Comparison of ENCODE assay signal across 8 cellular contexts in genomic region chr16:85613609-85614337, GRCh38. TPM values are rescaled to one million over a fixed set of nuclear protein-coding genes. Genes with fewer than 3 reads are reported as not detected.
DNase-seq lines count a peak whose midpoint lies in the region; ATAC-seq, FAIRE-seq and TF ChIP-seq lines count a peak whose summit lies in the region.

No MANE protein-coding gene starts in this region.

- no peak overlapping the region for H2AFZ ChIP-seq in H1 (ENCODE audit: low read length)

- H3K36me3 ChIP-seq in H1 (ENCODE audit: control insufficient read depth in 2 of 4, insufficient read depth in 4 of 4, low read length in 3 of 4) (peaks cover 0 to 5% (median 0%) of the 10 kb centered on the region in 4 experiments; a peak in 2 of 8 replicates), mucosa of descending colon (ENCODE audit: low read depth) (no peaks in the 10 kb centered on the region)

- H4K20me1 ChIP-seq in H1 (replicated peaks in 1 of 2; ENCODE audit: control insufficient read depth in 1 of 2, insufficient read depth in 2 of 2, low read length in 2 of 2), result peaks cover 31 to 32% of the 10 kb centered on the region in 2 experiments

- H3K56ac ChIP-seq in H1 (replicated peaks; ENCODE audit: insufficient read length, low read depth, low read length), result no peak overlapping the region

- no peak overlapping the region for H3K4ac ChIP-seq in H1 (replicated peaks; ENCODE audit: insufficient read length, low read depth, low read length)

- no peak for TF ChIP-seq POLR2A in H1 (IDR thresholded peaks at IDR 0.05; ENCODE audit: control extremely low read depth in 1 of 2, low read depth in 2 of 2, low read length in 2 of 2)

- peak overlapping the region; percentile 74 for H3K4me3 ChIP-seq in Jurkat, Clone E6-1 (ENCODE audit: low read length)
- H3K4me3 ChIP-seq in H1 (ENCODE audit: extremely low read depth in 1 of 4, insufficient read depth in 2 of 4, low read depth in 3 of 4, low read length in 4 of 4), result peak overlapping the region; percentile 70 to 92 (median 77)
- peak overlapping the region; percentile 44 for H3K4me3 ChIP-seq in mucosa of descending colon

- H4K8ac ChIP-seq in H1 (ENCODE audit: extremely low read depth, insufficient read depth, low read length), result no peak overlapping the region

- peaks cover 29 to 51% of the 10 kb centered on the region in 2 experiments for H3K79me2 ChIP-seq in H1 (ENCODE audit: control insufficient read depth in 1 of 2, insufficient read depth in 2 of 2, low read length in 2 of 2)

- no peak overlapping the region for H3K23ac ChIP-seq in H1 (ENCODE audit: insufficient read length)

- H3K79me1 ChIP-seq in H1 (ENCODE audit: low read depth, low read length), result peaks cover 13% of the 10 kb centered on the region

- H3K4me1 ChIP-seq in H1 (replicated peaks in 1 of 4; ENCODE audit: control insufficient read depth in 3 of 4, insufficient read depth in 4 of 4, low read length in 3 of 4) (peaks cover 4 to 44% (median 28%) of the 10 kb centered on the region in 4 experiments), mucosa of descending colon (ENCODE audit: low read depth) (peaks cover 47% of the 10 kb centered on the region)

- H2BK20ac ChIP-seq in H1 (ENCODE audit: low read length), result no peak overlapping the region

- ATAC-seq in SK-N-SH treated with all-trans-retinoic acid at 6 μM for 48 hours, result peak; percentile 15
- no peak for ATAC-seq in mucosa of descending colon
- ATAC-seq in GM19351 (IDR thresholded peaks at IDR 0.05; ENCODE audit: unreplicated experiment), result no peak
- ATAC-seq in HG02970 (IDR thresholded peaks at IDR 0.05; ENCODE audit: low FRiP score, unreplicated experiment), result no peak

- H3K4me2 ChIP-seq in H1 (ENCODE audit: insufficient read depth in 1 of 2, low read depth in 2 of 2, low read length in 2 of 2), result peak overlapping the region; percentile 83 to 88; a peak in 3 of 4 replicates

- peak overlapping the region; percentile 52; the same call in 1 of the 2 replicates for H2BK5ac ChIP-seq in H1 (ENCODE audit: low read depth, low read length)

- POLR2A ChIA-PET in H1 (lab: Charles Lee; ENCODE audit: partially characterized antibody), result interaction anchor here (0.7 to 5.6 kb wide), 13 partner anchors 10 to 221 kb away, joined by 3 to 29 read pairs (median 4); no protein-coding TSS in a partner anchor

- peaks cover 10% of the 10 kb centered on the region for H3K23me2 ChIP-seq in H1 (ENCODE audit: low read depth, low read length)

- H2BK120ac ChIP-seq in H1 (replicated peaks; ENCODE audit: low read depth, low read length), result no peak overlapping the region

- DNase-seq in DMS153 treated with DMSO at 0.1 percent for 48 hours (lab: John Stamatoyannopoulos, UW; ENCODE audit: unreplicated experiment) (peak; percentile 46), H1 (ENCODE audit: low read depth in 1 of 2, low spot score in 2 of 2) (peak in 1 of 2 experiments; percentile 82), mucosa of descending colon (peak; percentile 71 to 83 (median 80)), amniotic stem cell (lab: John Stamatoyannopoulos, UW) (no peak)
- peak; percentile 45 for DNase-seq in Jurkat, Clone E6-1 (ENCODE audit: low read depth, low spot score)

- no peak overlapping the region for H2AK5ac ChIP-seq in H1 (ENCODE audit: low read depth, low read length)

- peak overlapping the region in 2 of 4 experiments; percentile 45 to 57; a peak in 2 of 7 replicates for H3K9ac ChIP-seq in H1 (replicated peaks in 1 of 4; ENCODE audit: extremely low read depth in 1 of 4, low read depth in 3 of 4, low read length in 3 of 4)

- H3K9me3 ChIP-seq in H1 (ENCODE audit: insufficient read depth in 2 of 2, low read depth in 1 of 2, low read length in 1 of 2) (no peaks in the 10 kb centered on the region), mucosa of descending colon (no peaks in the 10 kb centered on the region)

- WGBS in H1 (ENCODE audit: extremely low coverage in 1 of 2, insufficient coverage in 1 of 2, insufficient read length in 1 of 2, insufficient replicate concordance in 2 of 2, low coverage in 1 of 2, low lambda C conversion rate in 2 of 2, missing lambda C conversion rate in 1 of 2), 2 experiments, result 0% methylated on average over 13 of the region's 67 CpGs; no CpG with 5 or more reads in 1 of the 2 experiments

- H4K91ac ChIP-seq in H1 (replicated peaks; ENCODE audit: insufficient read length, low read length), result no peak overlapping the region

- intact Hi-C loops in mucosa of descending colon (cut with DNase I, micrococcal nuclease), result no loop called here

- peaks cover 0 to 8% (median 3%) of the 10 kb centered on the region in 4 experiments; a peak in 2 of 7 replicates for H3K27me3 ChIP-seq in H1 (replicated peaks in 1 of 4; ENCODE audit: control insufficient read depth in 3 of 4, extremely low read depth in 1 of 4, insufficient read depth in 3 of 4, low read length in 3 of 4)

- no peak overlapping the region for H2BK15ac ChIP-seq in H1 (ENCODE audit: low read length)

- no peak overlapping the region for H3K27ac ChIP-seq in H1 (ENCODE audit: low read depth, low read length)

- no peak for TF ChIP-seq EP300 in H1 (IDR thresholded peaks at IDR 0.05; ENCODE audit: borderline replicate concordance in 1 of 2, low read depth in 2 of 2, low read length in 2 of 2)

- peak overlapping the region; percentile 49 for H4K5ac ChIP-seq in H1 (ENCODE audit: insufficient read length, low read depth, low read length)

- CTCF ChIA-PET in H1 (lab: Charles Lee; ENCODE audit: partially characterized antibody), result interaction anchor here (0.6 to 6.7 kb wide), 9 partner anchors 12 to 244 kb away, joined by 3 to 64 read pairs (median 4); no protein-coding TSS in a partner anchor

- TF ChIP-seq CTCF in H1 (IDR thresholded peaks at IDR 0.05; ENCODE audit: control extremely low read depth in 1 of 3, insufficient read depth in 1 of 3, low read depth in 1 of 3, low read length in 3 of 3) (no peak), mucosa of descending colon (IDR thresholded peaks at IDR 0.05) (no peak)

- no peak for FAIRE-seq in H1 (lab: Jason Lieb, UNC)

- H3K14ac ChIP-seq in H1 (ENCODE audit: insufficient read length), result no peak overlapping the region

- no peak for TF ChIP-seq RAD21 in H1 (IDR thresholded peaks at IDR 0.05 in 1 of 2, conservative IDR thresholded peaks at IDR 0.05 in 1 of 2; ENCODE audit: low read depth in 2 of 2, low read length in 2 of 2)

- H3K18ac ChIP-seq in H1 (ENCODE audit: extremely low read depth, low read length), result peak overlapping the region; percentile 87; the same call in 1 of the 2 replicates

- no peak overlapping the region for H2BK12ac ChIP-seq in H1 (ENCODE audit: low read depth, low read length)

TF ChIP-seq in SK-N-SH treated with all-trans-retinoic acid at 6 μM for 48 hours, 23 proteins besides CTCF, POLR2A, EP300 and RAD21:
- TF ChIP-seq TOX (CRISPR knock-in tag; IDR thresholded peaks at IDR 0.05; ENCODE audit: borderline replicate concordance) (no peak), PATZ1 (CRISPR knock-in tag; IDR thresholded peaks at IDR 0.05; ENCODE audit: borderline replicate concordance) (0 out of 2 replicates have a peak, but pooled peaks have one; percentile 14), ARNTL (CRISPR knock-in tag; IDR thresholded peaks at IDR 0.05; ENCODE audit: borderline replicate concordance, low read depth) (no peak)

TF ChIP-seq in H1, 55 proteins besides CTCF, POLR2A, EP300 and RAD21:
- TF ChIP-seq RBBP5 (IDR thresholded peaks at IDR 0.05; ENCODE audit: borderline replicate concordance, low read depth, low read length) (peak; percentile 8; the same call in 1 of the 2 replicates), NANOG (IDR thresholded peaks at IDR 0.05; ENCODE audit: insufficient read depth, low read depth, low read length, poor library complexity, severe bottlenecking) (peak; percentile 8), POU5F1 (IDR thresholded peaks at IDR 0.05; ENCODE audit: low read depth, low read length) (no peak), KDM4A (IDR thresholded peaks at IDR 0.05; ENCODE audit: low read depth, low read length, severe bottlenecking) (peak; percentile 8)

RNA-seq across cellular contexts. Expression of gene GSE1, which starts 0.7 kb away (rescaled TPM):
- 71.0 TPM for polyA plus RNA-seq in Jurkat, Clone E6-1 (2012; ENCODE audit: insufficient read depth, insufficient read length)
- total RNA-seq in H1 (2021; fragmentation: NEBNext Ultra II Directional; extraction: Animal tissue kit (Norgen Biotek cat#: 25700)), result 65.6 and 66.2 TPM in 2 replicates
- 26.0 and 40.0 TPM in 2 replicates for polyA plus RNA-seq in H1 (2011; rRNA removed)
- 26.5 TPM for polyA plus RNA-seq in H1 (2011; cell fraction: cytosol; rRNA removed)
- 123 TPM for polyA plus RNA-seq in H1 (2011; cell fraction: nucleus; rRNA removed)
- 42.4 to 51.0 TPM (median 44.8 TPM) in 4 replicates for polyA plus RNA-seq in H1 (2012, experiment 1 of 2)
- 18.4 TPM for polyA plus RNA-seq in H1 (2012, experiment 2 of 2)
- polyA plus RNA-seq in H1 (2013, experiment 1 of 2), result 30.0 TPM
- 30.1 TPM for polyA plus RNA-seq in H1 (2013, experiment 2 of 2)
- 35.8 and 37.6 TPM in 2 replicates for polyA minus RNA-seq in H1 (2011; rRNA and poly(A)+ RNA removed)
- polyA minus RNA-seq in H1 (2011; cell fraction: cytosol; rRNA and poly(A)+ RNA removed), result 76.6 TPM
- polyA minus RNA-seq in H1 (2011; cell fraction: nucleus; rRNA and poly(A)+ RNA removed), result 93.7 TPM
- 100 to 1,000 TPM; 107 to 122 (median 107) TPM for total RNA-seq in mucosa of descending colon
